Comparison of ENCODE assay signal across 1 cellular context in genomic region chr16:67667817-67668494, GRCh38.
TF ChIP-seq lines count a peak whose summit lies in the region.

No MANE protein-coding gene starts in this region.

TF ChIP-seq in GM12878, 131 proteins besides CTCF, POLR2A, EP300 and RAD21 (continued from another document and continues in another):
- TF ChIP-seq MXI1 (IDR thresholded peaks at IDR 0.05; ENCODE audit: low read depth, low read length), result 0 out of 2 replicates have a peak, but pooled peaks have one; percentile 29
- TF ChIP-seq NRF1 (conservative IDR thresholded peaks at IDR 0.05; ENCODE audit: low read depth, low read length), result no peak
- no peak for TF ChIP-seq FOXM1 (IDR thresholded peaks at IDR 0.05; ENCODE audit: low read depth, low read length)
- no peak for TF ChIP-seq TAF1 (IDR thresholded peaks at IDR 0.05; ENCODE audit: borderline replicate concordance, low read depth, low read length)
- no peak for TF ChIP-seq TCF7 (IDR thresholded peaks at IDR 0.05; ENCODE audit: borderline replicate concordance)
- TF ChIP-seq NFXL1 (IDR thresholded peaks at IDR 0.05; ENCODE audit: borderline replicate concordance), result no peak
- TF ChIP-seq KDM1A (IDR thresholded peaks at IDR 0.05; ENCODE audit: borderline replicate concordance), result no peak
- TF ChIP-seq MTA2 (IDR thresholded peaks at IDR 0.05; ENCODE audit: low read depth), result no peak
- TF ChIP-seq DPF2 (IDR thresholded peaks at IDR 0.05), result no peak
- TF ChIP-seq HCFC1 (IDR thresholded peaks at IDR 0.05; ENCODE audit: low read length), result peak; percentile 46; the same call in 1 of the 2 replicates
- TF ChIP-seq ZZZ3 (IDR thresholded peaks at IDR 0.05; ENCODE audit: control insufficient read depth, insufficient read length, low read depth), result no peak
- TF ChIP-seq CEBPB (IDR thresholded peaks at IDR 0.05; ENCODE audit: borderline replicate concordance in 1 of 2, low read depth in 2 of 2, low read length in 2 of 2), result no peak
- TF ChIP-seq TCF12 (IDR thresholded peaks at IDR 0.05; ENCODE audit: low read depth, low read length), result 0 out of 2 replicates have a peak, but pooled peaks have one; percentile 15
- TF ChIP-seq ASH2L (IDR thresholded peaks at IDR 0.05; ENCODE audit: borderline replicate concordance, low read depth), result no peak
- TF ChIP-seq TCF3 (IDR thresholded peaks at IDR 0.05; ENCODE audit: borderline replicate concordance, insufficient read depth, low read depth, low read length), result no peak
- no peak for TF ChIP-seq SUZ12 (IDR thresholded peaks at IDR 0.05; ENCODE audit: unreplicated experiment)
- TF ChIP-seq NR2C1 (IDR thresholded peaks at IDR 0.05), result no peak
- TF ChIP-seq MYB (IDR thresholded peaks at IDR 0.05; ENCODE audit: borderline replicate concordance, low read depth, low read length), result no peak
- TF ChIP-seq, protein P1, sequence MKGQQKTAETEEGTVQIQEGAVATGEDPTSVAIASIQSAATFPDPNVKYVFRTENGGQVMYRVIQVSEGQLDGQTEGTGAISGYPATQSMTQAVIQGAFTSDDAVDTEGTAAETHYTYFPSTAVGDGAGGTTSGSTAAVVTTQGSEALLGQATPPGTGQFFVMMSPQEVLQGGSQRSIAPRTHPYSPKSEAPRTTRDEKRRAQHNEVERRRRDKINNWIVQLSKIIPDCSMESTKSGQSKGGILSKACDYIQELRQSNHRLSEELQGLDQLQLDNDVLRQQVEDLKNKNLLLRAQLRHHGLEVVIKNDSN (IDR thresholded peaks at IDR 0.05; ENCODE audit: borderline replicate concordance, extremely low read length, insufficient read depth, low read depth, low read length), result no peak
- TF ChIP-seq IRF5 (IDR thresholded peaks at IDR 0.05; ENCODE audit: borderline replicate concordance), result no peak
- no peak for TF ChIP-seq E2F4 (IDR thresholded peaks at IDR 0.05; ENCODE audit: low read depth, low read length)
- no peak for TF ChIP-seq GATAD2B (conservative IDR thresholded peaks at IDR 0.05; ENCODE audit: low read depth)
- no peak for TF ChIP-seq MTA3 (IDR thresholded peaks at IDR 0.05; ENCODE audit: borderline replicate concordance, low read length)
- TF ChIP-seq, protein P2, sequence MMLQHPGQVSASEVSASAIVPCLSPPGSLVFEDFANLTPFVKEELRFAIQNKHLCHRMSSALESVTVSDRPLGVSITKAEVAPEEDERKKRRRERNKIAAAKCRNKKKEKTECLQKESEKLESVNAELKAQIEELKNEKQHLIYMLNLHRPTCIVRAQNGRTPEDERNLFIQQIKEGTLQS (IDR thresholded peaks at IDR 0.05; ENCODE audit: borderline replicate concordance, extremely low read depth, low read depth, low read length), result no peak
- TF ChIP-seq SUPT20H (IDR thresholded peaks at IDR 0.05; ENCODE audit: borderline replicate concordance, control insufficient read depth, low read depth, low read length), result no peak
- TF ChIP-seq, protein P3, sequence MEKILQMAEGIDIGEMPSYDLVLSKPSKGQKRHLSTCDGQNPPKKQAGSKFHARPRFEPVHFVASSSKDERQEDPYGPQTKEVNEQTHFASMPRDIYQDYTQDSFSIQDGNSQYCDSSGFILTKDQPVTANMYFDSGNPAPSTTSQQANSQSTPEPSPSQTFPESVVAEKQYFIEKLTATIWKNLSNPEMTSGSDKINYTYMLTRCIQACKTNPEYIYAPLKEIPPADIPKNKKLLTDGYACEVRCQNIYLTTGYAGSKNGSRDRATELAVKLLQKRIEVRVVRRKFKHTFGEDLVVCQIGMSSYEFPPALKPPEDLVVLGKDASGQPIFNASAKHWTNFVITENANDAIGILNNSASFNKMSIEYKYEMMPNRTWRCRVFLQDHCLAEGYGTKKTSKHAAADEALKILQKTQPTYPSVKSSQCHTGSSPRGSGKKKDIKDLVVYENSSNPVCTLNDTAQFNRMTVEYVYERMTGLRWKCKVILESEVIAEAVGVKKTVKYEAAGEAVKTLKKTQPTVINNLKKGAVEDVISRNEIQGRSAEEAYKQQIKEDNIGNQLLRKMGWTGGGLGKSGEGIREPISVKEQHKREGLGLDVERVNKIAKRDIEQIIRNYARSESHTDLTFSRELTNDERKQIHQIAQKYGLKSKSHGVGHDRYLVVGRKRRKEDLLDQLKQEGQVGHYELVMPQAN (conservative IDR thresholded peaks at IDR 0.05), result no peak
- TF ChIP-seq ZNF592 (IDR thresholded peaks at IDR 0.05), result no peak
- no peak for TF ChIP-seq PAX8 (IDR thresholded peaks at IDR 0.05)
- TF ChIP-seq, protein P4, sequence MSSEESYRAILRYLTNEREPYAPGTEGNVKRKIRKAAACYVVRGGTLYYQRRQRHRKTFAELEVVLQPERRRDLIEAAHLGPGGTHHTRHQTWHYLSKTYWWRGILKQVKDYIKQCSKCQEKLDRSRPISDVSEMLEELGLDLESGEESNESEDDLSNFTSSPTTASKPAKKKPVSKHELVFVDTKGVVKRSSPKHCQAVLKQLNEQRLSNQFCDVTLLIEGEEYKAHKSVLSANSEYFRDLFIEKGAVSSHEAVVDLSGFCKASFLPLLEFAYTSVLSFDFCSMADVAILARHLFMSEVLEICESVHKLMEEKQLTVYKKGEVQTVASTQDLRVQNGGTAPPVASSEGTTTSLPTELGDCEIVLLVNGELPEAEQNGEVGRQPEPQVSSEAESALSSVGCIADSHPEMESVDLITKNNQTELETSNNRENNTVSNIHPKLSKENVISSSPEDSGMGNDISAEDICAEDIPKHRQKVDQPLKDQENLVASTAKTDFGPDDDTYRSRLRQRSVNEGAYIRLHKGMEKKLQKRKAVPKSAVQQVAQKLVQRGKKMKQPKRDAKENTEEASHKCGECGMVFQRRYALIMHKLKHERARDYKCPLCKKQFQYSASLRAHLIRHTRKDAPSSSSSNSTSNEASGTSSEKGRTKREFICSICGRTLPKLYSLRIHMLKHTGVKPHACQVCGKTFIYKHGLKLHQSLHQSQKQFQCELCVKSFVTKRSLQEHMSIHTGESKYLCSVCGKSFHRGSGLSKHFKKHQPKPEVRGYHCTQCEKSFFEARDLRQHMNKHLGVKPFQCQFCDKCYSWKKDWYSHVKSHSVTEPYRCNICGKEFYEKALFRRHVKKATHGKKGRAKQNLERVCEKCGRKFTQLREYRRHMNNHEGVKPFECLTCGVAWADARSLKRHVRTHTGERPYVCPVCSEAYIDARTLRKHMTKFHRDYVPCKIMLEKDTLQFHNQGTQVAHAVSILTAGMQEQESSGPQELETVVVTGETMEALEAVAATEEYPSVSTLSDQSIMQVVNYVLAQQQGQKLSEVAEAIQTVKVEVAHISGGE (CRISPR knock-in tag; IDR thresholded peaks at IDR 0.05), result no peak
- TF ChIP-seq ZNF274 (IDR thresholded peaks at IDR 0.05; ENCODE audit: insufficient read depth, insufficient read length), result no peak
- no peak for TF ChIP-seq ZNF622 (IDR thresholded peaks at IDR 0.05)
- TF ChIP-seq TBL1XR1 (IDR thresholded peaks at IDR 0.05; ENCODE audit: low read depth, low read length), result no peak
- TF ChIP-seq, protein P5, sequence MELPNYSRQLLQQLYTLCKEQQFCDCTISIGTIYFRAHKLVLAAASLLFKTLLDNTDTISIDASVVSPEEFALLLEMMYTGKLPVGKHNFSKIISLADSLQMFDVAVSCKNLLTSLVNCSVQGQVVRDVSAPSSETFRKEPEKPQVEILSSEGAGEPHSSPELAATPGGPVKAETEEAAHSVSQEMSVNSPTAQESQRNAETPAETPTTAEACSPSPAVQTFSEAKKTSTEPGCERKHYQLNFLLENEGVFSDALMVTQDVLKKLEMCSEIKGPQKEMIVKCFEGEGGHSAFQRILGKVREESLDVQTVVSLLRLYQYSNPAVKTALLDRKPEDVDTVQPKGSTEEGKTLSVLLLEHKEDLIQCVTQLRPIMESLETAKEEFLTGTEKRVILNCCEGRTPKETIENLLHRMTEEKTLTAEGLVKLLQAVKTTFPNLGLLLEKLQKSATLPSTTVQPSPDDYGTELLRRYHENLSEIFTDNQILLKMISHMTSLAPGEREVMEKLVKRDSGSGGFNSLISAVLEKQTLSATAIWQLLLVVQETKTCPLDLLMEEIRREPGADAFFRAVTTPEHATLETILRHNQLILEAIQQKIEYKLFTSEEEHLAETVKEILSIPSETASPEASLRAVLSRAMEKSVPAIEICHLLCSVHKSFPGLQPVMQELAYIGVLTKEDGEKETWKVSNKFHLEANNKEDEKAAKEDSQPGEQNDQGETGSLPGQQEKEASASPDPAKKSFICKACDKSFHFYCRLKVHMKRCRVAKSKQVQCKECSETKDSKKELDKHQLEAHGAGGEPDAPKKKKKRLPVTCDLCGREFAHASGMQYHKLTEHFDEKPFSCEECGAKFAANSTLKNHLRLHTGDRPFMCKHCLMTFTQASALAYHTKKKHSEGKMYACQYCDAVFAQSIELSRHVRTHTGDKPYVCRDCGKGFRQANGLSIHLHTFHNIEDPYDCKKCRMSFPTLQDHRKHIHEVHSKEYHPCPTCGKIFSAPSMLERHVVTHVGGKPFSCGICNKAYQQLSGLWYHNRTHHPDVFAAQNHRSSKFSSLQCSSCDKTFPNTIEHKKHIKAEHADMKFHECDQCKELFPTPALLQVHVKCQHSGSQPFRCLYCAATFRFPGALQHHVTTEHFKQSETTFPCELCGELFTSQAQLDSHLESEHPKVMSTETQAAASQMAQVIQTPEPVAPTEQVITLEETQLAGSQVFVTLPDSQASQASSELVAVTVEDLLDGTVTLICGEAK (IDR thresholded peaks at IDR 0.05; ENCODE audit: borderline replicate concordance), result no peak
- no peak for TF ChIP-seq CBFB (IDR thresholded peaks at IDR 0.05; ENCODE audit: low read depth)
- peak; percentile 55; the same call in 1 of the 2 replicates for TF ChIP-seq HDGF (IDR thresholded peaks at IDR 0.05)
- TF ChIP-seq, protein P6, sequence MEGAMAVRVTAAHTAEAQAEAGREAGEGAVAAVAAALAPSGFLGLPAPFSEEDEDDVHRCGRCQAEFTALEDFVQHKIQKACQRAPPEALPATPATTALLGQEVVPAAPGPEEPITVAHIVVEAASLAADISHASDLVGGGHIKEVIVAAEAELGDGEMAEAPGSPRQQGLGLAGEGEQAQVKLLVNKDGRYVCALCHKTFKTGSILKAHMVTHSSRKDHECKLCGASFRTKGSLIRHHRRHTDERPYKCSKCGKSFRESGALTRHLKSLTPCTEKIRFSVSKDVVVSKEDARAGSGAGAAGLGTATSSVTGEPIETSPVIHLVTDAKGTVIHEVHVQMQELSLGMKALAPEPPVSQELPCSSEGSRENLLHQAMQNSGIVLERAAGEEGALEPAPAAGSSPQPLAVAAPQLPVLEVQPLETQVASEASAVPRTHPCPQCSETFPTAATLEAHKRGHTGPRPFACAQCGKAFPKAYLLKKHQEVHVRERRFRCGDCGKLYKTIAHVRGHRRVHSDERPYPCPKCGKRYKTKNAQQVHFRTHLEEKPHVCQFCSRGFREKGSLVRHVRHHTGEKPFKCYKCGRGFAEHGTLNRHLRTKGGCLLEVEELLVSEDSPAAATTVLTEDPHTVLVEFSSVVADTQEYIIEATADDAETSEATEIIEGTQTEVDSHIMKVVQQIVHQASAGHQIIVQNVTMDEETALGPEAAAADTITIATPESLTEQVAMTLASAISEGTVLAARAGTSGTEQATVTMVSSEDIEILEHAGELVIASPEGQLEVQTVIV (IDR thresholded peaks at IDR 0.05; ENCODE audit: borderline replicate concordance, partially characterized antibody), result no peak
- no peak for TF ChIP-seq FOS (IDR thresholded peaks at IDR 0.05; ENCODE audit: borderline replicate concordance, extremely low read depth, insufficient read length)
- no peak for TF ChIP-seq ZBED1 (IDR thresholded peaks at IDR 0.05; ENCODE audit: borderline replicate concordance)
